In the genomic region with DNA sequence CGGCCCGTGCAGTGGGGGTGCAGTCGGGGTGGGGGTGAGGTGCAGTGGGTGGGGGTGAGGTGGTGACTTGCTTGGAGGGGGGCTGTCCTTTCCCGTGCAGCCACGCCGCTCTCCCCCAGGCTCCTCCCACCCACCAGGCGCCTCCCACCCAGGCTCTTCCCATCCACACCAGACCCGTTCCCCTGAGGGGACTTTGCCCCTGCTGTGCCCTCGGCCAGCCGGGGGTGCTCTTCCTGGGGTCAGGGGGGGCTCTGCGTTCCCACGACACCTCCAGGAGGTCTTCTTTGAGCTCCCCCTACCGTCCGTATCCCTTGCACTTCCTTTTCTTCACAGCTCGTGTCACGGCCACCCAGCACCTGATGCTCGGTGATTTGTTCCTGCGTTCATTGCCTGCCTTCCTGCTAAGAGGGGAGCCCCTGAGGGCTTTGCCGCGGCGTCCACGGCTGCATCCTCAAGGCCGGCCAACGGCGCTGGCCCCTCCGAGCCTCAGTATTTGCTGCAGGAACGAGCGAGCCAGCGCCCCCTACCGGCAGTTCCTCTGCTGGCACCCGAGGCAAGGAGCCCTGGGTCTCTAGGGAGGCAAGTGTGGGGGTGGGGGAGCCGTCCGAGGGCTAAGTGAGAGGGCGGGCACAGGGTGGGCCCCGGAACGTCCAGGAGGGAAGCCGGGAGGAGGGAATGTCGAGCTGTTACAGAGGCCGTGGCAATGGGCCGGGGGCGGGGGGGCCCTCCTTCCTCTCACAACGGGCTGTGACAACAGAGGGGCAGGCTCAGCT, we compare ENCODE assay signal across 1 cellular context.
TF ChIP-seq lines count a peak whose summit lies in the region.

No MANE protein-coding gene starts in this region.

TF ChIP-seq in K562, 482 proteins besides CTCF, POLR2A, EP300 and RAD21 (continued from another document and continues in another):
- TF ChIP-seq, protein P1, sequence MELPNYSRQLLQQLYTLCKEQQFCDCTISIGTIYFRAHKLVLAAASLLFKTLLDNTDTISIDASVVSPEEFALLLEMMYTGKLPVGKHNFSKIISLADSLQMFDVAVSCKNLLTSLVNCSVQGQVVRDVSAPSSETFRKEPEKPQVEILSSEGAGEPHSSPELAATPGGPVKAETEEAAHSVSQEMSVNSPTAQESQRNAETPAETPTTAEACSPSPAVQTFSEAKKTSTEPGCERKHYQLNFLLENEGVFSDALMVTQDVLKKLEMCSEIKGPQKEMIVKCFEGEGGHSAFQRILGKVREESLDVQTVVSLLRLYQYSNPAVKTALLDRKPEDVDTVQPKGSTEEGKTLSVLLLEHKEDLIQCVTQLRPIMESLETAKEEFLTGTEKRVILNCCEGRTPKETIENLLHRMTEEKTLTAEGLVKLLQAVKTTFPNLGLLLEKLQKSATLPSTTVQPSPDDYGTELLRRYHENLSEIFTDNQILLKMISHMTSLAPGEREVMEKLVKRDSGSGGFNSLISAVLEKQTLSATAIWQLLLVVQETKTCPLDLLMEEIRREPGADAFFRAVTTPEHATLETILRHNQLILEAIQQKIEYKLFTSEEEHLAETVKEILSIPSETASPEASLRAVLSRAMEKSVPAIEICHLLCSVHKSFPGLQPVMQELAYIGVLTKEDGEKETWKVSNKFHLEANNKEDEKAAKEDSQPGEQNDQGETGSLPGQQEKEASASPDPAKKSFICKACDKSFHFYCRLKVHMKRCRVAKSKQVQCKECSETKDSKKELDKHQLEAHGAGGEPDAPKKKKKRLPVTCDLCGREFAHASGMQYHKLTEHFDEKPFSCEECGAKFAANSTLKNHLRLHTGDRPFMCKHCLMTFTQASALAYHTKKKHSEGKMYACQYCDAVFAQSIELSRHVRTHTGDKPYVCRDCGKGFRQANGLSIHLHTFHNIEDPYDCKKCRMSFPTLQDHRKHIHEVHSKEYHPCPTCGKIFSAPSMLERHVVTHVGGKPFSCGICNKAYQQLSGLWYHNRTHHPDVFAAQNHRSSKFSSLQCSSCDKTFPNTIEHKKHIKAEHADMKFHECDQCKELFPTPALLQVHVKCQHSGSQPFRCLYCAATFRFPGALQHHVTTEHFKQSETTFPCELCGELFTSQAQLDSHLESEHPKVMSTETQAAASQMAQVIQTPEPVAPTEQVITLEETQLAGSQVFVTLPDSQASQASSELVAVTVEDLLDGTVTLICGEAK (IDR thresholded peaks at IDR 0.05): peak; percentile 32; the same call in 1 of the 2 replicates
- TF ChIP-seq, protein P1 (CRISPR knock-in tag; IDR thresholded peaks at IDR 0.05): no peak
- TF ChIP-seq MIER1 (IDR thresholded peaks at IDR 0.05; ENCODE audit: low read depth) (peak; percentile 46; the same call in 1 of the 2 replicates), E2F3 (CRISPR knock-in tag; IDR thresholded peaks at IDR 0.05) (no peak), ETV1 (tag; conservative IDR thresholded peaks at IDR 0.05; ENCODE audit: low read depth) (0 out of 2 replicates have a peak, but pooled peaks have one; percentile 22), HIVEP1 (CRISPR knock-in tag; IDR thresholded peaks at IDR 0.05) (no peak), ATF7 (IDR thresholded peaks at IDR 0.05) (peak; percentile 44; the same call in 1 of the 2 replicates), ZNF764 (CRISPR knock-in tag; IDR thresholded peaks at IDR 0.05; ENCODE audit: low read depth) (peak; percentile 89), SMARCE1 (IDR thresholded peaks at IDR 0.05) (peak; percentile 72; the same call in 1 of the 2 replicates), NCOA4 (IDR thresholded peaks at IDR 0.05; ENCODE audit: partially characterized antibody) (no peak), POLR2G (IDR thresholded peaks at IDR 0.05; ENCODE audit: low read depth, low read length) (peak; percentile 72), ARID1B (IDR thresholded peaks at IDR 0.05) (peak; percentile 41), NBN (IDR thresholded peaks at IDR 0.05; ENCODE audit: low read depth) (0 out of 2 replicates have a peak, but pooled peaks have one; percentile 48)
- TF ChIP-seq, protein P2, sequence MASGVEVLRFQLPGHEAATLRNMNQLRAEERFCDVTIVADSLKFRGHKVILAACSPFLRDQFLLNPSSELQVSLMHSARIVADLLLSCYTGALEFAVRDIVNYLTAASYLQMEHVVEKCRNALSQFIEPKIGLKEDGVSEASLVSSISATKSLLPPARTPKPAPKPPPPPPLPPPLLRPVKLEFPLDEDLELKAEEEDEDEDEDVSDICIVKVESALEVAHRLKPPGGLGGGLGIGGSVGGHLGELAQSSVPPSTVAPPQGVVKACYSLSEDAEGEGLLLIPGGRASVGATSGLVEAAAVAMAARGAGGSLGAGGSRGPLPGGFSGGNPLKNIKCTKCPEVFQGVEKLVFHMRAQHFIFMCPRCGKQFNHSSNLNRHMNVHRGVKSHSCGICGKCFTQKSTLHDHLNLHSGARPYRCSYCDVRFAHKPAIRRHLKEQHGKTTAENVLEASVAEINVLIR (CRISPR knock-in tag; IDR thresholded peaks at IDR 0.05): no peak
- TF ChIP-seq, protein P3, sequence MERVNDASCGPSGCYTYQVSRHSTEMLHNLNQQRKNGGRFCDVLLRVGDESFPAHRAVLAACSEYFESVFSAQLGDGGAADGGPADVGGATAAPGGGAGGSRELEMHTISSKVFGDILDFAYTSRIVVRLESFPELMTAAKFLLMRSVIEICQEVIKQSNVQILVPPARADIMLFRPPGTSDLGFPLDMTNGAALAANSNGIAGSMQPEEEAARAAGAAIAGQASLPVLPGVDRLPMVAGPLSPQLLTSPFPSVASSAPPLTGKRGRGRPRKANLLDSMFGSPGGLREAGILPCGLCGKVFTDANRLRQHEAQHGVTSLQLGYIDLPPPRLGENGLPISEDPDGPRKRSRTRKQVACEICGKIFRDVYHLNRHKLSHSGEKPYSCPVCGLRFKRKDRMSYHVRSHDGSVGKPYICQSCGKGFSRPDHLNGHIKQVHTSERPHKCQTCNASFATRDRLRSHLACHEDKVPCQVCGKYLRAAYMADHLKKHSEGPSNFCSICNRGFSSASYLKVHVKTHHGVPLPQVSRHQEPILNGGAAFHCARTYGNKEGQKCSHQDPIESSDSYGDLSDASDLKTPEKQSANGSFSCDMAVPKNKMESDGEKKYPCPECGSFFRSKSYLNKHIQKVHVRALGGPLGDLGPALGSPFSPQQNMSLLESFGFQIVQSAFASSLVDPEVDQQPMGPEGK (CRISPR knock-in tag; IDR thresholded peaks at IDR 0.05; ENCODE audit: borderline replicate concordance): no peak
- TF ChIP-seq, protein P4, sequence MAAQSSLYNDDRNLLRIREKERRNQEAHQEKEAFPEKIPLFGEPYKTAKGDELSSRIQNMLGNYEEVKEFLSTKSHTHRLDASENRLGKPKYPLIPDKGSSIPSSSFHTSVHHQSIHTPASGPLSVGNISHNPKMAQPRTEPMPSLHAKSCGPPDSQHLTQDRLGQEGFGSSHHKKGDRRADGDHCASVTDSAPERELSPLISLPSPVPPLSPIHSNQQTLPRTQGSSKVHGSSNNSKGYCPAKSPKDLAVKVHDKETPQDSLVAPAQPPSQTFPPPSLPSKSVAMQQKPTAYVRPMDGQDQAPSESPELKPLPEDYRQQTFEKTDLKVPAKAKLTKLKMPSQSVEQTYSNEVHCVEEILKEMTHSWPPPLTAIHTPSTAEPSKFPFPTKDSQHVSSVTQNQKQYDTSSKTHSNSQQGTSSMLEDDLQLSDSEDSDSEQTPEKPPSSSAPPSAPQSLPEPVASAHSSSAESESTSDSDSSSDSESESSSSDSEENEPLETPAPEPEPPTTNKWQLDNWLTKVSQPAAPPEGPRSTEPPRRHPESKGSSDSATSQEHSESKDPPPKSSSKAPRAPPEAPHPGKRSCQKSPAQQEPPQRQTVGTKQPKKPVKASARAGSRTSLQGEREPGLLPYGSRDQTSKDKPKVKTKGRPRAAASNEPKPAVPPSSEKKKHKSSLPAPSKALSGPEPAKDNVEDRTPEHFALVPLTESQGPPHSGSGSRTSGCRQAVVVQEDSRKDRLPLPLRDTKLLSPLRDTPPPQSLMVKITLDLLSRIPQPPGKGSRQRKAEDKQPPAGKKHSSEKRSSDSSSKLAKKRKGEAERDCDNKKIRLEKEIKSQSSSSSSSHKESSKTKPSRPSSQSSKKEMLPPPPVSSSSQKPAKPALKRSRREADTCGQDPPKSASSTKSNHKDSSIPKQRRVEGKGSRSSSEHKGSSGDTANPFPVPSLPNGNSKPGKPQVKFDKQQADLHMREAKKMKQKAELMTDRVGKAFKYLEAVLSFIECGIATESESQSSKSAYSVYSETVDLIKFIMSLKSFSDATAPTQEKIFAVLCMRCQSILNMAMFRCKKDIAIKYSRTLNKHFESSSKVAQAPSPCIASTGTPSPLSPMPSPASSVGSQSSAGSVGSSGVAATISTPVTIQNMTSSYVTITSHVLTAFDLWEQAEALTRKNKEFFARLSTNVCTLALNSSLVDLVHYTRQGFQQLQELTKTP (IDR thresholded peaks at IDR 0.05; ENCODE audit: low read depth in 1 of 2, partially characterized antibody in 2 of 2): no peak
- TF ChIP-seq, protein P5, sequence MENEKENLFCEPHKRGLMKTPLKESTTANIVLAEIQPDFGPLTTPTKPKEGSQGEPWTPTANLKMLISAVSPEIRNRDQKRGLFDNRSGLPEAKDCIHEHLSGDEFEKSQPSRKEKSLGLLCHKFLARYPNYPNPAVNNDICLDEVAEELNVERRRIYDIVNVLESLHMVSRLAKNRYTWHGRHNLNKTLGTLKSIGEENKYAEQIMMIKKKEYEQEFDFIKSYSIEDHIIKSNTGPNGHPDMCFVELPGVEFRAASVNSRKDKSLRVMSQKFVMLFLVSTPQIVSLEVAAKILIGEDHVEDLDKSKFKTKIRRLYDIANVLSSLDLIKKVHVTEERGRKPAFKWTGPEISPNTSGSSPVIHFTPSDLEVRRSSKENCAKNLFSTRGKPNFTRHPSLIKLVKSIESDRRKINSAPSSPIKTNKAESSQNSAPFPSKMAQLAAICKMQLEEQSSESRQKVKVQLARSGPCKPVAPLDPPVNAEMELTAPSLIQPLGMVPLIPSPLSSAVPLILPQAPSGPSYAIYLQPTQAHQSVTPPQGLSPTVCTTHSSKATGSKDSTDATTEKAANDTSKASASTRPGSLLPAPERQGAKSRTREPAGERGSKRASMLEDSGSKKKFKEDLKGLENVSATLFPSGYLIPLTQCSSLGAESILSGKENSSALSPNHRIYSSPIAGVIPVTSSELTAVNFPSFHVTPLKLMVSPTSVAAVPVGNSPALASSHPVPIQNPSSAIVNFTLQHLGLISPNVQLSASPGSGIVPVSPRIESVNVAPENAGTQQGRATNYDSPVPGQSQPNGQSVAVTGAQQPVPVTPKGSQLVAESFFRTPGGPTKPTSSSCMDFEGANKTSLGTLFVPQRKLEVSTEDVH (IDR thresholded peaks at IDR 0.05; ENCODE audit: low read depth, partially characterized antibody): peak; percentile 32
- TF ChIP-seq, protein P6, sequence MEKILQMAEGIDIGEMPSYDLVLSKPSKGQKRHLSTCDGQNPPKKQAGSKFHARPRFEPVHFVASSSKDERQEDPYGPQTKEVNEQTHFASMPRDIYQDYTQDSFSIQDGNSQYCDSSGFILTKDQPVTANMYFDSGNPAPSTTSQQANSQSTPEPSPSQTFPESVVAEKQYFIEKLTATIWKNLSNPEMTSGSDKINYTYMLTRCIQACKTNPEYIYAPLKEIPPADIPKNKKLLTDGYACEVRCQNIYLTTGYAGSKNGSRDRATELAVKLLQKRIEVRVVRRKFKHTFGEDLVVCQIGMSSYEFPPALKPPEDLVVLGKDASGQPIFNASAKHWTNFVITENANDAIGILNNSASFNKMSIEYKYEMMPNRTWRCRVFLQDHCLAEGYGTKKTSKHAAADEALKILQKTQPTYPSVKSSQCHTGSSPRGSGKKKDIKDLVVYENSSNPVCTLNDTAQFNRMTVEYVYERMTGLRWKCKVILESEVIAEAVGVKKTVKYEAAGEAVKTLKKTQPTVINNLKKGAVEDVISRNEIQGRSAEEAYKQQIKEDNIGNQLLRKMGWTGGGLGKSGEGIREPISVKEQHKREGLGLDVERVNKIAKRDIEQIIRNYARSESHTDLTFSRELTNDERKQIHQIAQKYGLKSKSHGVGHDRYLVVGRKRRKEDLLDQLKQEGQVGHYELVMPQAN (IDR thresholded peaks at IDR 0.05; ENCODE audit: borderline replicate concordance): 0 out of 2 replicates have a peak, but pooled peaks have one; percentile 49
